Comparison of ENCODE assay signal across 8 cellular contexts in the genomic region with DNA sequence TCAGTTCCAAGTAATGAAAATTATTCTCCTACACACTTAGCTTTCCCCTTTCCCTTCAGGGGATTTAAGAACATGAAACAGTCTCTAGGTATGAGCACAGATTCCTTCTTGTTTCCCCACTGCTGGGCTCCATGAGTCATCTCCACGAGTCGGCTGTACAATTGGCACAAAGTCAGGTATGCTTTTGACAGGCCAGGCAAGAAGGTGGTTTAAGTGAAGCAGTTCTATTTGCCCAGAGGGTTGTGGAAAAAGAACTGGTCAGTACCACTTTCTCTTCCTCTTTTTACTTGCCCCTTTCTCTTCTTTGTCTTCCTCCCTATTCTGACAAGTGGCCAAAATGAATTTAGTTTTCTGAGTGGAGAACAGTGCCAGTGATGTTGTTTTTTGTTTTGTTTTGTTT. TPM values are rescaled to one million over a fixed set of nuclear protein-coding genes. Genes with fewer than 3 reads are reported as not detected.
DNase-seq lines count a peak whose midpoint lies in the region; ATAC-seq and TF ChIP-seq lines count a peak whose summit lies in the region.

No MANE protein-coding gene starts in this region.

- ATAC-seq in GM18505 (IDR thresholded peaks at IDR 0.05; ENCODE audit: unreplicated experiment), result peak; percentile 85

- peaks cover 2% of the 10 kb centered on the region for H3K27me3 Mint-ChIP-seq in glutamatergic neuron (ENCODE audit: unreplicated experiment)

- H3K27ac ChIP-seq in HEK293 (ENCODE audit: extremely low read depth, low read depth, low read length), result no peak overlapping the region

- no peaks in the 10 kb centered on the region for H3K36me3 Mint-ChIP-seq in glutamatergic neuron (ENCODE audit: unreplicated experiment)

- no peak overlapping the region for H3K4me3 Mint-ChIP-seq in glutamatergic neuron (ENCODE audit: unreplicated experiment)

- H3K9me3 ChIP-seq in HEK293 (ENCODE audit: control insufficient read depth, insufficient read depth, low read depth, low read length), result no peaks in the 10 kb centered on the region

- no peak overlapping the region for H3K4me3 ChIP-seq in HEK293 (ENCODE audit: low read depth, low read length)

- H3K36me3 ChIP-seq in HEK293 (ENCODE audit: control insufficient read depth in 2 of 2, insufficient read depth in 1 of 2, low read length in 2 of 2), result peaks cover 85 to 88% of the 10 kb centered on the region in 2 experiments

- TF ChIP-seq CTCF in HEK293 (tag by site-specific recombination; IDR thresholded peaks at IDR 0.05) (no peak), glutamatergic neuron (IDR thresholded peaks at IDR 0.05; ENCODE audit: partially characterized antibody, unreplicated experiment) (no peak)

- H3K27ac Mint-ChIP-seq in glutamatergic neuron (ENCODE audit: unreplicated experiment), result no peak overlapping the region

- H3K9me3 Mint-ChIP-seq in glutamatergic neuron (ENCODE audit: unreplicated experiment), result peaks cover 7% of the 10 kb centered on the region

- DNase-seq in MV-4-11 (lab: John Stamatoyannopoulos, UW) (peak; percentile 82), cerebellar cortex (ENCODE audit: low spot score) (peak; percentile 70), myocyte (ENCODE audit: low read depth) (peak; percentile 93), NCI-H82 (lab: John Stamatoyannopoulos, UW) (no peak), COR-L47 (lab: John Stamatoyannopoulos, UW) (no peak), glutamatergic neuron (no peak)

- H3K4me1 ChIP-seq in HEK293 (ENCODE audit: control insufficient read depth, insufficient read depth, low read length), result no peaks in the 10 kb centered on the region

- no peak for TF ChIP-seq POLR2A in GM18505 (IDR thresholded peaks at IDR 0.05; ENCODE audit: borderline replicate concordance, extremely low read depth, insufficient read depth, insufficient read length)

- peaks cover 7% of the 10 kb centered on the region for H3K4me1 Mint-ChIP-seq in glutamatergic neuron (ENCODE audit: low read depth, unreplicated experiment)

- POLR2A ChIA-PET in HEK293 (lab: Yijun Ruan, JAX), result no interaction called here

- CTCF ChIA-PET in HEK293 (lab: Yijun Ruan, JAX), result interaction anchor here (0.6 kb wide), 1 partner anchor 195 kb away, joined by 3 read pairs; no protein-coding TSS in a partner anchor

TF ChIP-seq in HEK293, 187 proteins besides CTCF, POLR2A, EP300 and RAD21:
- no peak for TF ChIP-seq FEZF1 (tag by site-specific recombination; IDR thresholded peaks at IDR 0.05)
- TF ChIP-seq, protein P1, sequence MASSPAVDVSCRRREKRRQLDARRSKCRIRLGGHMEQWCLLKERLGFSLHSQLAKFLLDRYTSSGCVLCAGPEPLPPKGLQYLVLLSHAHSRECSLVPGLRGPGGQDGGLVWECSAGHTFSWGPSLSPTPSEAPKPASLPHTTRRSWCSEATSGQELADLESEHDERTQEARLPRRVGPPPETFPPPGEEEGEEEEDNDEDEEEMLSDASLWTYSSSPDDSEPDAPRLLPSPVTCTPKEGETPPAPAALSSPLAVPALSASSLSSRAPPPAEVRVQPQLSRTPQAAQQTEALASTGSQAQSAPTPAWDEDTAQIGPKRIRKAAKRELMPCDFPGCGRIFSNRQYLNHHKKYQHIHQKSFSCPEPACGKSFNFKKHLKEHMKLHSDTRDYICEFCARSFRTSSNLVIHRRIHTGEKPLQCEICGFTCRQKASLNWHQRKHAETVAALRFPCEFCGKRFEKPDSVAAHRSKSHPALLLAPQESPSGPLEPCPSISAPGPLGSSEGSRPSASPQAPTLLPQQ (tag by site-specific recombination; IDR thresholded peaks at IDR 0.05), result 0 out of 2 replicates have a peak, but pooled peaks have one; percentile 22
- TF ChIP-seq ZNF785 (tag by site-specific recombination; IDR thresholded peaks at IDR 0.05), result no peak
- TF ChIP-seq, protein P2, sequence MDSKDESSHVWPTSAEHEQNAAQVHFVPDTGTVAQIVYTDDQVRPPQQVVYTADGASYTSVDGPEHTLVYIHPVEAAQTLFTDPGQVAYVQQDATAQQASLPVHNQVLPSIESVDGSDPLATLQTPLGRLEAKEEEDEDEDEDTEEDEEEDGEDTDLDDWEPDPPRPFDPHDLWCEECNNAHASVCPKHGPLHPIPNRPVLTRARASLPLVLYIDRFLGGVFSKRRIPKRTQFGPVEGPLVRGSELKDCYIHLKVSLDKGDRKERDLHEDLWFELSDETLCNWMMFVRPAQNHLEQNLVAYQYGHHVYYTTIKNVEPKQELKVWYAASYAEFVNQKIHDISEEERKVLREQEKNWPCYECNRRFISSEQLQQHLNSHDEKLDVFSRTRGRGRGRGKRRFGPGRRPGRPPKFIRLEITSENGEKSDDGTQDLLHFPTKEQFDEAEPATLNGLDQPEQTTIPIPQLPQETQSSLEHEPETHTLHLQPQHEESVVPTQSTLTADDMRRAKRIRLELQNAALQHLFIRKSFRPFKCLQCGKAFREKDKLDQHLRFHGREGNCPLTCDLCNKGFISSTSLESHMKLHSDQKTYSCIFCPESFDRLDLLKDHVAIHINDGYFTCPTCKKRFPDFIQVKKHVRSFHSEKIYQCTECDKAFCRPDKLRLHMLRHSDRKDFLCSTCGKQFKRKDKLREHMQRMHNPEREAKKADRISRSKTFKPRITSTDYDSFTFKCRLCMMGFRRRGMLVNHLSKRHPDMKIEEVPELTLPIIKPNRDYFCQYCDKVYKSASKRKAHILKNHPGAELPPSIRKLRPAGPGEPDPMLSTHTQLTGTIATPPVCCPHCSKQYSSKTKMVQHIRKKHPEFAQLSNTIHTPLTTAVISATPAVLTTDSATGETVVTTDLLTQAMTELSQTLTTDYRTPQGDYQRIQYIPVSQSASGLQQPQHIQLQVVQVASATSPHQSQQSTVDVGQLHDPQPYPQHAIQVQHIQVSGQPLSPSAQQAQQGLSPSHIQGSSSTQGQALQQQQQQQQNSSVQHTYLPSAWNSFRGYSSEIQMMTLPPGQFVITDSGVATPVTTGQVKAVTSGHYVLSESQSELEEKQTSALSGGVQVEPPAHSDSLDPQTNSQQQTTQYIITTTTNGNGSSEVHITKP (tag by site-specific recombination; IDR thresholded peaks at IDR 0.05), result peak; percentile 80
- no peak for TF ChIP-seq ZNF571 (tag by site-specific recombination; IDR thresholded peaks at IDR 0.05)
- TF ChIP-seq ZNF366 (tag by site-specific recombination; conservative IDR thresholded peaks at IDR 0.05), result peak; percentile 49
- no peak for TF ChIP-seq TRIM28 (IDR thresholded peaks at IDR 0.05; ENCODE audit: borderline replicate concordance, low read length)
- TF ChIP-seq ZNF112 (tag by site-specific recombination; IDR thresholded peaks at IDR 0.05), result no peak
- TF ChIP-seq, protein P3, sequence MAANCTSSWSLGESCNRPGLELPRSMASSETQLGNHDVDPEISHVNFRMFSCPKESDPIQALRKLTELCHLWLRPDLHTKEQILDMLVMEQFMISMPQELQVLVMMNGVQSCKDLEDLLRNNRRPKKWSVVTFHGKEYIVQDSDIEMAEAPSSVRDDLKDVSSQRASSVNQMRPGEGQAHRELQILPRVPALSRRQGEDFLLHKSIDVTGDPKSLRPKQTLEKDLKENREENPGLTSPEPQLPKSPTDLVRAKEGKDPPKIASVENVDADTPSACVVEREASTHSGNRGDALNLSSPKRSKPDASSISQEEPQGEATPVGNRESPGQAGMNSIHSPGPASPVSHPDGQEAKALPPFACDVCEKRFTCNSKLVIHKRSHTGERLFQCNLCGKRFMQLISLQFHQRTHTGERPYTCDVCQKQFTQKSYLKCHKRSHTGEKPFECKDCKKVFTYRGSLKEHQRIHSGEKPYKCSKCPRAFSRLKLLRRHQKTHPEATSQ (tag by site-specific recombination; IDR thresholded peaks at IDR 0.05), result no peak
- TF ChIP-seq ZNF302 (tag by site-specific recombination; IDR thresholded peaks at IDR 0.05; ENCODE audit: low read depth), result no peak
- TF ChIP-seq, protein P4, sequence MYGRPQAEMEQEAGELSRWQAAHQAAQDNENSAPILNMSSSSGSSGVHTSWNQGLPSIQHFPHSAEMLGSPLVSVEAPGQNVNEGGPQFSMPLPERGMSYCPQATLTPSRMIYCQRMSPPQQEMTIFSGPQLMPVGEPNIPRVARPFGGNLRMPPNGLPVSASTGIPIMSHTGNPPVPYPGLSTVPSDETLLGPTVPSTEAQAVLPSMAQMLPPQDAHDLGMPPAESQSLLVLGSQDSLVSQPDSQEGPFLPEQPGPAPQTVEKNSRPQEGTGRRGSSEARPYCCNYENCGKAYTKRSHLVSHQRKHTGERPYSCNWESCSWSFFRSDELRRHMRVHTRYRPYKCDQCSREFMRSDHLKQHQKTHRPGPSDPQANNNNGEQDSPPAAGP (tag by site-specific recombination; IDR thresholded peaks at IDR 0.05), result no peak
- TF ChIP-seq ZNF837 (tag by site-specific recombination; IDR thresholded peaks at IDR 0.05), result no peak
- no peak for TF ChIP-seq ZNF248 (tag by site-specific recombination; IDR thresholded peaks at IDR 0.05)
- TF ChIP-seq SCRT1 (tag by site-specific recombination; IDR thresholded peaks at IDR 0.05; ENCODE audit: borderline replicate concordance), result no peak
- TF ChIP-seq ZNF529 (tag by site-specific recombination; IDR thresholded peaks at IDR 0.05; ENCODE audit: insufficient replicate concordance), result no peak
- TF ChIP-seq ZNF404 (tag by site-specific recombination; IDR thresholded peaks at IDR 0.05), result no peak
- TF ChIP-seq ZNF747 (tag by site-specific recombination; IDR thresholded peaks at IDR 0.05), result no peak
- TF ChIP-seq ZNF830 (tag by site-specific recombination; IDR thresholded peaks at IDR 0.05; ENCODE audit: low read depth), result no peak
- peak; percentile 84 for TF ChIP-seq PRDM1 (tag by site-specific recombination; IDR thresholded peaks at IDR 0.05)
- TF ChIP-seq SETDB1 (IDR thresholded peaks at IDR 0.05; ENCODE audit: insufficient read length, low read length), result no peak
- TF ChIP-seq ZNF426 (tag by site-specific recombination; IDR thresholded peaks at IDR 0.05), result no peak
- TF ChIP-seq ZNF24 (tag by site-specific recombination; IDR thresholded peaks at IDR 0.05), result no peak
- no peak for TF ChIP-seq ZNF600 (tag by site-specific recombination; IDR thresholded peaks at IDR 0.05)
TF ChIP-seq in HEK293: peak in this region for 4.

RNA-seq across cellular contexts. Expression of a gene that starts 16.3 kb away (rescaled TPM):
- total RNA-seq in myocyte, result 521 and 604 TPM in 2 replicates
- polyA plus RNA-seq in myocyte (2012), result 481 TPM
- 2,051 TPM for total RNA-seq in glutamatergic neuron (ENCODE audit: unreplicated experiment)

Comparison
In these comparisons a context has a peak if more than half of its experiments do, and no peak if none do; other contexts are left out.
1. DNase-seq: peak in MV-4-11 (single experiment), cerebellar cortex (single experiment) and myocyte (single experiment); none in NCI-H82 (single experiment), COR-L47 (single experiment) and glutamatergic neuron (single experiment).